ENCODE assay signal across 18 cellular contexts in genomic region chr17:74387365-74388218, GRCh38. TPM values are rescaled to one million over a fixed set of nuclear protein-coding genes. Genes with fewer than 3 reads are reported as not detected.
DNase-seq lines count a peak whose midpoint lies in the region; ATAC-seq and TF ChIP-seq lines count a peak whose summit lies in the region.
"Had no signal": no experiment of that assay in that cellular context is flagged by ENCODE, and none has a peak within 500 bp of the region (broad histone marks: within the 10 kb centered on the region; RNA-seq: fewer than 3 reads in every experiment).

No MANE protein-coding gene starts in this region.

- H2BK15ac ChIP-seq in neuronal stem cell (ENCODE audit: low read length) = peak overlapping the region; percentile 71

- peaks cover 8% of the 10 kb centered on the region for H3K4me1 ChIP-seq in colonic mucosa
- peaks cover 0 to 6% of the 10 kb centered on the region in 2 donors for H3K4me1 ChIP-seq in neuronal stem cell (ENCODE audit: control insufficient read depth in 2 of 2, insufficient read depth in 1 of 2, low read depth in 1 of 2, low read length in 2 of 2)

- no peak overlapping the region for H3K14ac ChIP-seq in neuronal stem cell (ENCODE audit: low read length)

- H2BK120ac ChIP-seq in neuronal stem cell (ENCODE audit: low read depth, low read length) = no peak overlapping the region

- ATAC-seq in HG02973 (IDR thresholded peaks at IDR 0.05; ENCODE audit: unreplicated experiment) (no peak), GM21390 (IDR thresholded peaks at IDR 0.05; ENCODE audit: unreplicated experiment) (no peak)

- TF ChIP-seq CTCF in NB4 (IDR thresholded peaks at IDR 0.05; ENCODE audit: low read depth, low read length) = no peak
- TF ChIP-seq CTCF in colonic mucosa (IDR thresholded peaks at IDR 0.05) = no peak

- no CpG with 5 or more reads among the region's 17 CpGs for WGBS in neuronal stem cell (ENCODE audit: extremely low coverage in 2 of 2, insufficient read length in 2 of 2, insufficient replicate concordance in 1 of 2), 2 donors

- peak overlapping the region; percentile 60 for H2AK5ac ChIP-seq in neuronal stem cell (ENCODE audit: low read depth, low read length)

- H3K27me3 ChIP-seq in colonic mucosa (no peaks in the 10 kb centered on the region), neuronal stem cell (ENCODE audit: control insufficient read depth in 3 of 3, insufficient read depth in 3 of 3, low read depth in 1 of 3, low read length in 3 of 3) (peaks cover 0 to 9% (median 0%) of the 10 kb centered on the region in 3 experiments)
- H3K27me3 ChIP-seq: Peyer's patch had no signal

- H4K8ac ChIP-seq in neuronal stem cell (ENCODE audit: low read depth, low read length) = no peak overlapping the region

- no peak overlapping the region for H4K91ac ChIP-seq in neuronal stem cell (ENCODE audit: low read depth, low read length, poor library complexity)

- no peaks in the 10 kb centered on the region for H3K79me1 ChIP-seq in neuronal stem cell (ENCODE audit: low read depth, low read length)

- no peak overlapping the region for H2AFZ ChIP-seq in neuronal stem cell (ENCODE audit: low read length)

- H3K18ac ChIP-seq in neuronal stem cell (ENCODE audit: low read length) = peak overlapping the region; percentile 68

- H3K27ac ChIP-seq in colonic mucosa = no peak overlapping the region
- H3K27ac ChIP-seq in neuronal stem cell (replicated peaks; ENCODE audit: low read length) = no peak overlapping the region

- no peak overlapping the region for H2BK12ac ChIP-seq in neuronal stem cell (ENCODE audit: low read length)

- DNase-seq in NB4 (ENCODE audit: low read depth) (peak; percentile 35), colonic mucosa (peak; percentile 65), neuronal stem cell (ENCODE audit: low spot score) (no peak), G401 (ENCODE audit: low spot score) (no peak), SK-N-DZ (ENCODE audit: low spot score) (no peak)
- DNase-seq: CD4-positive, CD25-positive, alpha-beta regulatory T cell; EL; HCEC 1CT; KG1; NCI-H1092 treated with DMSO at 0.1 percent for 48 hours; NCI-H1694 treated with DMSO at 0.1 percent for 48 hours; NCI-H226; NCI-H524 treated with DMSO at 0.1 percent for 48 hours; Peyer's patch; SHP77 had no signal

- no peak overlapping the region for H3K4me2 ChIP-seq in neuronal stem cell (ENCODE audit: insufficient read depth, low read length, poor library complexity, severe bottlenecking)

- H3K9me3 ChIP-seq in colonic mucosa (no peaks in the 10 kb centered on the region), neuronal stem cell (replicated peaks in 1 of 2; ENCODE audit: control insufficient read depth in 2 of 2, insufficient read depth in 1 of 2, low read depth in 1 of 2, low read length in 2 of 2) (no peaks in the 10 kb centered on the region)
- H3K9me3 ChIP-seq: Peyer's patch had no signal

- peak overlapping the region; percentile 42 for H3K4ac ChIP-seq in neuronal stem cell (ENCODE audit: low read length)

- H2BK5ac ChIP-seq in neuronal stem cell (ENCODE audit: low read length) = no peak overlapping the region

- intact Hi-C loops in colonic mucosa (cut with DNase I) = no loop called here

- no peaks in the 10 kb centered on the region for H3K36me3 ChIP-seq in colonic mucosa
- H3K36me3 ChIP-seq in neuronal stem cell (replicated peaks in 1 of 2; ENCODE audit: control insufficient read depth in 2 of 2, insufficient read depth in 2 of 2, low read length in 2 of 2) = no peaks in the 10 kb centered on the region
- H3K36me3 ChIP-seq: Peyer's patch had no signal

- in situ Hi-C loops in G401 (cut with HindIII; ENCODE audit: low sequenced_read_pairs) = no loop called here

- no peak overlapping the region for H3K4me3 ChIP-seq in NB4 (ENCODE audit: low read depth, low read length)
- no peak overlapping the region for H3K4me3 ChIP-seq in colonic mucosa
- H3K4me3 ChIP-seq in neuronal stem cell (ENCODE audit: low read length in 2 of 2) = no peak overlapping the region
- H3K4me3 ChIP-seq: Peyer's patch had no signal

- no peak for TF ChIP-seq POLR2A in NB4 (IDR thresholded peaks at IDR 0.05; ENCODE audit: extremely low read depth, insufficient read length)

- H3K9ac ChIP-seq in colonic mucosa (ENCODE audit: low read depth in 2 of 2, low read length in 2 of 2) (no peak overlapping the region), neuronal stem cell (ENCODE audit: low read depth, low read length, poor library complexity) (peak overlapping the region; percentile 33)

- peak overlapping the region; percentile 45 for H3K23ac ChIP-seq in neuronal stem cell (ENCODE audit: low read depth, low read length, poor library complexity)

RNA-seq across cellular contexts. Expression of gene GPR142, which starts 20.3 kb away (rescaled TPM):
- under 1 TPM; 0.35 to 0.74 TPM for total RNA-seq in colonic mucosa
- 0.22 TPM for polyA plus RNA-seq in neuronal stem cell (2013, experiment 1 of 2)
- polyA plus RNA-seq in neuronal stem cell (2013, experiment 2 of 2) = 0.24 TPM
- not detected in 2 replicates for total RNA-seq in G401 (2014; rRNA removed; shearing (Covaris generic))
- not detected in 2 replicates for polyA plus RNA-seq in SK-N-DZ (2014; cell fraction: cytosol; rRNA removed)
- polyA plus RNA-seq in SK-N-DZ (2014; cell fraction: nucleus; rRNA removed) = 0.22 TPM in 1 of 2 replicates, not detected in the other
- total RNA-seq: CD4-positive, CD25-positive, alpha-beta regulatory T cell; M059J had no signal
- polyA plus RNA-seq: CD4-positive, CD25-positive, alpha-beta regulatory T cell had no signal

RNA-seq across cellular contexts. Expression of gene BTBD17, which starts 25.9 kb away (rescaled TPM):
- total RNA-seq in colonic mucosa = under 1 TPM in 1 of 2 donors, not detected in 1; 0.22 TPM
- polyA plus RNA-seq in neuronal stem cell (2013, experiment 1 of 2) = 17.6 TPM
- polyA plus RNA-seq in neuronal stem cell (2013, experiment 2 of 2) = 17.1 TPM
- total RNA-seq in G401 (2014; rRNA removed; shearing (Covaris generic)) = not detected in 2 replicates
- not detected in 2 replicates for polyA plus RNA-seq in SK-N-DZ (2014; cell fraction: cytosol; rRNA removed)
- polyA plus RNA-seq in SK-N-DZ (2014; cell fraction: nucleus; rRNA removed) = 0.20 and 0.30 TPM in 2 replicates
- total RNA-seq: CD4-positive, CD25-positive, alpha-beta regulatory T cell; M059J; Peyer's patch had no signal

RNA-seq across cellular contexts. Expression of gene GPRC5C, which starts 44.3 kb away (rescaled TPM):
- 100 to 1,000 TPM; 139 to 193 TPM for total RNA-seq in colonic mucosa
- polyA plus RNA-seq in neuronal stem cell (2013, experiment 1 of 2) = 39.2 TPM
- polyA plus RNA-seq in neuronal stem cell (2013, experiment 2 of 2) = 37.9 TPM
- 8.7 and 9.4 TPM in 2 replicates for total RNA-seq in G401 (2014; rRNA removed; shearing (Covaris generic))
- 0.30 TPM in 1 of 2 replicates, not detected in the other for polyA plus RNA-seq in SK-N-DZ (2014; cell fraction: cytosol; rRNA removed)
- polyA plus RNA-seq in SK-N-DZ (2014; cell fraction: nucleus; rRNA removed) = not detected in 2 replicates
- total RNA-seq: CD4-positive, CD25-positive, alpha-beta regulatory T cell had no signal
- polyA plus RNA-seq: CD4-positive, CD25-positive, alpha-beta regulatory T cell had no signal

Comparison
In these comparisons a context has a peak if more than half of its experiments do, and no peak if none do; other contexts are left out.
1. DNase-seq: peak in NB4 (single experiment) and colonic mucosa (single experiment); none in neuronal stem cell (single experiment), G401 (single experiment) and SK-N-DZ (single experiment).
2. RNA of gene GPRC5C, which starts 44.3 kb away (total RNA-seq): 139 to 193 TPM in colonic mucosa; 8.7 to 9.4 TPM in G401; every median in the first group is over 10 times any median in the second.